In the genomic region with DNA sequence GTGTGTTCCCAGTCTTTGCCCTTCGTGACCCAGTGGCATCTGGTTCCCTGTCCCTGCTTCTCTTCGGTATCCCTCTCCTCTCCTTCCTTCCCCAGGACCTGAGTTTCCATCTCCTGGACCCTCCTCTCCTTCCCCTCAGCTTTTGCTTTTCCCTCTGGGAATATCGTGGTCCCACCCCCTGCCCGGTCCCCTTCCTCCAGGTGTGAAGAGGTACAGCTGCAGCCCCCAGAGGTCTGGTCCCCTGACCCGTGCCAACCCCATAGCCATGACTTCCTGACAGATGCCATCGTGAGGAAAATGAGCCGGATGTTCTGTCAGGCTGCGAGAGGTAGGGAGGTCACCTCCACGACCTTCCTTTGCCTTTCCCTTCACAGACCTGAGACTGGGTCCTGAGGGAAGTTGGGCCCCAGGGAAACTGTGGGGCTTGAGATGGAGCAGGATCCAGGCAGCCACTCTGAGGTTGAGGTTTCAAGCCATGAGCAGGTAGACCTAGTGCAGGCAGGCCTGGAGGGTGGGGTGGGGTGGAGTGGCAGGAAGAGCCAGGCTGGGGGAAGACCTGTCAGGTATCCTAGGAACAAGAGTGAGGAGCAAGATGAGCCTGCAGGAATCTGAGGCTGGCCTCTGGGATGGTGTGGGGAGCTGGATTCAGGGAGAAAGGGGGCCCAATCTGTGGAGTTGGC, we compare ENCODE assay signal across 1 cellular context.
TF ChIP-seq lines count a peak whose summit lies in the region.

No MANE protein-coding gene starts in this region.

TF ChIP-seq in A549, 52 proteins besides CTCF, POLR2A, EP300 and RAD21 (continued from another document):
- no peak for TF ChIP-seq POLR2AphosphoS2 (conservative IDR thresholded peaks at IDR 0.05; ENCODE audit: low read length)
